1 cellular context compared by ENCODE assay signal in genomic region chr16:85821441-85821901, GRCh38.
A peak's percentile ranks its signal among the peaks of the same experiment; 100 is the strongest.
TF ChIP-seq lines count a peak whose summit lies in the region.

No MANE protein-coding gene starts in this region.

TF ChIP-seq in HepG2, 621 proteins besides CTCF, POLR2A, EP300 and RAD21 (continues in another document):
- TF ChIP-seq AKNA (CRISPR knock-in tag; IDR thresholded peaks at IDR 0.05; ENCODE audit: borderline replicate concordance), result no peak
- TF ChIP-seq ZNF839 (CRISPR knock-in tag; IDR thresholded peaks at IDR 0.05; ENCODE audit: borderline replicate concordance), result no peak
- no peak for TF ChIP-seq ZNF75D (CRISPR knock-in tag; IDR thresholded peaks at IDR 0.05; ENCODE audit: borderline replicate concordance)
- TF ChIP-seq, protein P1, sequence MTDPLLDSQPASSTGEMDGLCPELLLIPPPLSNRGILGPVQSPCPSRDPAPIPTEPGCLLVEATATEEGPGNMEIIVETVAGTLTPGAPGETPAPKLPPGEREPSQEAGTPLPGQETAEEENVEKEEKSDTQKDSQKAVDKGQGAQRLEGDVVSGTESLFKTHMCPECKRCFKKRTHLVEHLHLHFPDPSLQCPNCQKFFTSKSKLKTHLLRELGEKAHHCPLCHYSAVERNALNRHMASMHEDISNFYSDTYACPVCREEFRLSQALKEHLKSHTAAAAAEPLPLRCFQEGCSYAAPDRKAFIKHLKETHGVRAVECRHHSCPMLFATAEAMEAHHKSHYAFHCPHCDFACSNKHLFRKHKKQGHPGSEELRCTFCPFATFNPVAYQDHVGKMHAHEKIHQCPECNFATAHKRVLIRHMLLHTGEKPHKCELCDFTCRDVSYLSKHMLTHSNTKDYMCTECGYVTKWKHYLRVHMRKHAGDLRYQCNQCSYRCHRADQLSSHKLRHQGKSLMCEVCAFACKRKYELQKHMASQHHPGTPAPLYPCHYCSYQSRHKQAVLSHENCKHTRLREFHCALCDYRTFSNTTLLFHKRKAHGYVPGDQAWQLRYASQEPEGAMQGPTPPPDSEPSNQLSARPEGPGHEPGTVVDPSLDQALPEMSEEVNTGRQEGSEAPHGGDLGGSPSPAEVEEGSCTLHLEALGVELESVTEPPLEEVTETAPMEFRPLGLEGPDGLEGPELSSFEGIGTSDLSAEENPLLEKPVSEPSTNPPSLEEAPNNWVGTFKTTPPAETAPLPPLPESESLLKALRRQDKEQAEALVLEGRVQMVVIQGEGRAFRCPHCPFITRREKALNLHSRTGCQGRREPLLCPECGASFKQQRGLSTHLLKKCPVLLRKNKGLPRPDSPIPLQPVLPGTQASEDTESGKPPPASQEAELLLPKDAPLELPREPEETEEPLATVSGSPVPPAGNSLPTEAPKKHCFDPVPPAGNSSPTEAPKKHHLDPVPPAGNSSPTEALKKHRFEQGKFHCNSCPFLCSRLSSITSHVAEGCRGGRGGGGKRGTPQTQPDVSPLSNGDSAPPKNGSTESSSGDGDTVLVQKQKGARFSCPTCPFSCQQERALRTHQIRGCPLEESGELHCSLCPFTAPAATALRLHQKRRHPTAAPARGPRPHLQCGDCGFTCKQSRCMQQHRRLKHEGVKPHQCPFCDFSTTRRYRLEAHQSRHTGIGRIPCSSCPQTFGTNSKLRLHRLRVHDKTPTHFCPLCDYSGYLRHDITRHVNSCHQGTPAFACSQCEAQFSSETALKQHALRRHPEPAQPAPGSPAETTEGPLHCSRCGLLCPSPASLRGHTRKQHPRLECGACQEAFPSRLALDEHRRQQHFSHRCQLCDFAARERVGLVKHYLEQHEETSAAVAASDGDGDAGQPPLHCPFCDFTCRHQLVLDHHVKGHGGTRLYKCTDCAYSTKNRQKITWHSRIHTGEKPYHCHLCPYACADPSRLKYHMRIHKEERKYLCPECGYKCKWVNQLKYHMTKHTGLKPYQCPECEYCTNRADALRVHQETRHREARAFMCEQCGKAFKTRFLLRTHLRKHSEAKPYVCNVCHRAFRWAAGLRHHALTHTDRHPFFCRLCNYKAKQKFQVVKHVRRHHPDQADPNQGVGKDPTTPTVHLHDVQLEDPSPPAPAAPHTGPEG (CRISPR knock-in tag; IDR thresholded peaks at IDR 0.05), result 0 out of 2 replicates have a peak, but pooled peaks have one; percentile 42
- TF ChIP-seq MTF1 (CRISPR knock-in tag; IDR thresholded peaks at IDR 0.05), result no peak
- no peak for TF ChIP-seq ATF7-NPFF (CRISPR knock-in tag; IDR thresholded peaks at IDR 0.05; ENCODE audit: low read depth)
- TF ChIP-seq IRF2 (CRISPR knock-in tag; IDR thresholded peaks at IDR 0.05), result 0 out of 2 replicates have a peak, but pooled peaks have one; percentile 48
- TF ChIP-seq BCL6 (CRISPR knock-in tag; IDR thresholded peaks at IDR 0.05), result peak; percentile 24; the same call in 1 of the 2 replicates
- peak; percentile 55 for TF ChIP-seq ZFP36 (IDR thresholded peaks at IDR 0.05; ENCODE audit: borderline replicate concordance, low read depth, low read length, partially characterized antibody)
- TF ChIP-seq, protein P2, sequence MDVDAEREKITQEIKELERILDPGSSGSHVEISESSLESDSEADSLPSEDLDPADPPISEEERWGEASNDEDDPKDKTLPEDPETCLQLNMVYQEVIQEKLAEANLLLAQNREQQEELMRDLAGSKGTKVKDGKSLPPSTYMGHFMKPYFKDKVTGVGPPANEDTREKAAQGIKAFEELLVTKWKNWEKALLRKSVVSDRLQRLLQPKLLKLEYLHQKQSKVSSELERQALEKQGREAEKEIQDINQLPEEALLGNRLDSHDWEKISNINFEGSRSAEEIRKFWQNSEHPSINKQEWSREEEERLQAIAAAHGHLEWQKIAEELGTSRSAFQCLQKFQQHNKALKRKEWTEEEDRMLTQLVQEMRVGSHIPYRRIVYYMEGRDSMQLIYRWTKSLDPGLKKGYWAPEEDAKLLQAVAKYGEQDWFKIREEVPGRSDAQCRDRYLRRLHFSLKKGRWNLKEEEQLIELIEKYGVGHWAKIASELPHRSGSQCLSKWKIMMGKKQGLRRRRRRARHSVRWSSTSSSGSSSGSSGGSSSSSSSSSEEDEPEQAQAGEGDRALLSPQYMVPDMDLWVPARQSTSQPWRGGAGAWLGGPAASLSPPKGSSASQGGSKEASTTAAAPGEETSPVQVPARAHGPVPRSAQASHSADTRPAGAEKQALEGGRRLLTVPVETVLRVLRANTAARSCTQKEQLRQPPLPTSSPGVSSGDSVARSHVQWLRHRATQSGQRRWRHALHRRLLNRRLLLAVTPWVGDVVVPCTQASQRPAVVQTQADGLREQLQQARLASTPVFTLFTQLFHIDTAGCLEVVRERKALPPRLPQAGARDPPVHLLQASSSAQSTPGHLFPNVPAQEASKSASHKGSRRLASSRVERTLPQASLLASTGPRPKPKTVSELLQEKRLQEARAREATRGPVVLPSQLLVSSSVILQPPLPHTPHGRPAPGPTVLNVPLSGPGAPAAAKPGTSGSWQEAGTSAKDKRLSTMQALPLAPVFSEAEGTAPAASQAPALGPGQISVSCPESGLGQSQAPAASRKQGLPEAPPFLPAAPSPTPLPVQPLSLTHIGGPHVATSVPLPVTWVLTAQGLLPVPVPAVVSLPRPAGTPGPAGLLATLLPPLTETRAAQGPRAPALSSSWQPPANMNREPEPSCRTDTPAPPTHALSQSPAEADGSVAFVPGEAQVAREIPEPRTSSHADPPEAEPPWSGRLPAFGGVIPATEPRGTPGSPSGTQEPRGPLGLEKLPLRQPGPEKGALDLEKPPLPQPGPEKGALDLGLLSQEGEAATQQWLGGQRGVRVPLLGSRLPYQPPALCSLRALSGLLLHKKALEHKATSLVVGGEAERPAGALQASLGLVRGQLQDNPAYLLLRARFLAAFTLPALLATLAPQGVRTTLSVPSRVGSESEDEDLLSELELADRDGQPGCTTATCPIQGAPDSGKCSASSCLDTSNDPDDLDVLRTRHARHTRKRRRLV (CRISPR knock-in tag; IDR thresholded peaks at IDR 0.05), result no peak
- TF ChIP-seq, protein P3, sequence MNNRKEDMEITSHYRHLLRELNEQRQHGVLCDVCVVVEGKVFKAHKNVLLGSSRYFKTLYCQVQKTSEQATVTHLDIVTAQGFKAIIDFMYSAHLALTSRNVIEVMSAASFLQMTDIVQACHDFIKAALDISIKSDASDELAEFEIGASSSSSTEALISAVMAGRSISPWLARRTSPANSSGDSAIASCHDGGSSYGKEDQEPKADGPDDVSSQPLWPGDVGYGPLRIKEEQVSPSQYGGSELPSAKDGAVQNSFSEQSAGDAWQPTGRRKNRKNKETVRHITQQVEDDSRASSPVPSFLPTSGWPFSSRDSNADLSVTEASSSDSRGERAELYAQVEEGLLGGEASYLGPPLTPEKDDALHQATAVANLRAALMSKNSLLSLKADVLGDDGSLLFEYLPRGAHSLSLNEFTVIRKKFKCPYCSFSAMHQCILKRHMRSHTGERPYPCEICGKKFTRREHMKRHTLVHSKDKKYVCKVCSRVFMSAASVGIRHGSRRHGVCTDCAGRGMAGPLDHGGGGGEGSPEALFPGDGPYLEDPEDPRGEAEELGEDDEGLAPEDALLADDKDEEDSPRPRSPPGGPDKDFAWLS (CRISPR knock-in tag; IDR thresholded peaks at IDR 0.05; ENCODE audit: borderline replicate concordance), result no peak
- TF ChIP-seq ZNF264 (CRISPR knock-in tag; IDR thresholded peaks at IDR 0.05), result no peak
- TF ChIP-seq, protein P4, sequence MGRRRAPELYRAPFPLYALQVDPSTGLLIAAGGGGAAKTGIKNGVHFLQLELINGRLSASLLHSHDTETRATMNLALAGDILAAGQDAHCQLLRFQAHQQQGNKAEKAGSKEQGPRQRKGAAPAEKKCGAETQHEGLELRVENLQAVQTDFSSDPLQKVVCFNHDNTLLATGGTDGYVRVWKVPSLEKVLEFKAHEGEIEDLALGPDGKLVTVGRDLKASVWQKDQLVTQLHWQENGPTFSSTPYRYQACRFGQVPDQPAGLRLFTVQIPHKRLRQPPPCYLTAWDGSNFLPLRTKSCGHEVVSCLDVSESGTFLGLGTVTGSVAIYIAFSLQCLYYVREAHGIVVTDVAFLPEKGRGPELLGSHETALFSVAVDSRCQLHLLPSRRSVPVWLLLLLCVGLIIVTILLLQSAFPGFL (CRISPR knock-in tag; IDR thresholded peaks at IDR 0.05), result no peak
- TF ChIP-seq DDIT3 (CRISPR knock-in tag; IDR thresholded peaks at IDR 0.05), result no peak
- no peak for TF ChIP-seq GTF2F1 (IDR thresholded peaks at IDR 0.05; ENCODE audit: low read length)
- no peak for TF ChIP-seq ZNF607 (CRISPR knock-in tag; IDR thresholded peaks at IDR 0.05; ENCODE audit: borderline replicate concordance)
- no peak for TF ChIP-seq RNF219 (CRISPR knock-in tag; IDR thresholded peaks at IDR 0.05)
- TF ChIP-seq ELF1 (CRISPR knock-in tag; IDR thresholded peaks at IDR 0.05), result peak; percentile 29; the same call in 1 of the 2 replicates
- TF ChIP-seq HIVEP1 (CRISPR knock-in tag; IDR thresholded peaks at IDR 0.05), result 0 out of 2 replicates have a peak, but pooled peaks have one; percentile 30
- TF ChIP-seq TCF7L2 (IDR thresholded peaks at IDR 0.05; ENCODE audit: low read depth, low read length), result no peak
- TF ChIP-seq MXD4 (CRISPR knock-in tag; IDR thresholded peaks at IDR 0.05), result no peak
- no peak for TF ChIP-seq ZNF552 (CRISPR knock-in tag; IDR thresholded peaks at IDR 0.05; ENCODE audit: borderline replicate concordance)
- TF ChIP-seq ZNF501 (CRISPR knock-in tag; IDR thresholded peaks at IDR 0.05), result peak; percentile 79; the same call in 1 of the 2 replicates
- TF ChIP-seq ZNF616 (CRISPR knock-in tag; IDR thresholded peaks at IDR 0.05; ENCODE audit: low read depth), result 0 out of 2 replicates have a peak, but pooled peaks have one; percentile 23
- TF ChIP-seq ZNF749 (CRISPR knock-in tag; IDR thresholded peaks at IDR 0.05; ENCODE audit: borderline replicate concordance), result no peak
- TF ChIP-seq, protein P5, sequence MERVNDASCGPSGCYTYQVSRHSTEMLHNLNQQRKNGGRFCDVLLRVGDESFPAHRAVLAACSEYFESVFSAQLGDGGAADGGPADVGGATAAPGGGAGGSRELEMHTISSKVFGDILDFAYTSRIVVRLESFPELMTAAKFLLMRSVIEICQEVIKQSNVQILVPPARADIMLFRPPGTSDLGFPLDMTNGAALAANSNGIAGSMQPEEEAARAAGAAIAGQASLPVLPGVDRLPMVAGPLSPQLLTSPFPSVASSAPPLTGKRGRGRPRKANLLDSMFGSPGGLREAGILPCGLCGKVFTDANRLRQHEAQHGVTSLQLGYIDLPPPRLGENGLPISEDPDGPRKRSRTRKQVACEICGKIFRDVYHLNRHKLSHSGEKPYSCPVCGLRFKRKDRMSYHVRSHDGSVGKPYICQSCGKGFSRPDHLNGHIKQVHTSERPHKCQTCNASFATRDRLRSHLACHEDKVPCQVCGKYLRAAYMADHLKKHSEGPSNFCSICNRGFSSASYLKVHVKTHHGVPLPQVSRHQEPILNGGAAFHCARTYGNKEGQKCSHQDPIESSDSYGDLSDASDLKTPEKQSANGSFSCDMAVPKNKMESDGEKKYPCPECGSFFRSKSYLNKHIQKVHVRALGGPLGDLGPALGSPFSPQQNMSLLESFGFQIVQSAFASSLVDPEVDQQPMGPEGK (CRISPR knock-in tag; IDR thresholded peaks at IDR 0.05), result no peak; the same call in 1 of the 2 replicates
- no peak for TF ChIP-seq ZSCAN5A (CRISPR knock-in tag; IDR thresholded peaks at IDR 0.05; ENCODE audit: borderline replicate concordance)
- TF ChIP-seq ZZZ3 (CRISPR knock-in tag; IDR thresholded peaks at IDR 0.05; ENCODE audit: borderline replicate concordance), result no peak
